8 cellular contexts compared by ENCODE assay signal in the genomic region with DNA sequence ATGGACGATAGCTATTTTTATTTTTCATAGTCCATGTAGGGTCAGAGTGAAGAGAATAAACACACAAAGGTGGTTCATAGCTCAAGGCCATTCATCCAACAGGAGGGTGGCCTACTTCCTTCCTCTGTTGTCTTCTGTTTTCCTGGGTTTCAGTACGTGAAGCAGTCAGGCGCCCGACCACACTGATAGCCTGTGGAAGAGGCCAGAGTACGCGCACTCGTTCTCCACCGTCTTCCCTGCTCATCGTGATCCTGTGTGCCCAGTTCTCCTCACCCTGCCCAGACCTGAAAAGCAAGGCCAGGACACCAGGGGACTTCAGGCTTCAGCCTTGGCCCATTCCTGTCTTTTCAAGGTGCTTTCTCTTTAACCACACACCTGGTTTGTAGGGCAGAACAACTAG.
"Had no signal": no experiment of that assay in that cellular context is flagged by ENCODE, and none has a peak within 500 bp of the region (broad histone marks: within the 10 kb centered on the region; RNA-seq: fewer than 3 reads in every experiment).

No MANE protein-coding gene starts in this region.

- H3K27ac Mint-ChIP-seq: HFFc6 had no signal

- H3K4me3 Mint-ChIP-seq: HFFc6, IgD-negative memory B cell had no signal

- H3K36me3 Mint-ChIP-seq: IgD-negative memory B cell had no signal

- H3K9me3 ChIP-seq: HAP-1 had no signal

- H3K4me1 ChIP-seq: HAP-1 had no signal

- H3K36me3 ChIP-seq: HAP-1 had no signal

- H3K27me3 Mint-ChIP-seq: IgD-negative memory B cell had no signal

- DNase-seq: GM23248, GOT3, H7, HFFc6, KBM-7 had no signal

- H2AFZ ChIP-seq: GM23248 had no signal

- ATAC-seq: HCT116 had no signal

- H3K9me3 Mint-ChIP-seq: HFFc6 had no signal

- H3K9ac ChIP-seq: GM23248 had no signal

- H3K4me3 ChIP-seq: GM23248, HAP-1 had no signal

- H3K27ac ChIP-seq: GM23248 had no signal
